ENCODE assay signal across 19 cellular contexts in the genomic region with DNA sequence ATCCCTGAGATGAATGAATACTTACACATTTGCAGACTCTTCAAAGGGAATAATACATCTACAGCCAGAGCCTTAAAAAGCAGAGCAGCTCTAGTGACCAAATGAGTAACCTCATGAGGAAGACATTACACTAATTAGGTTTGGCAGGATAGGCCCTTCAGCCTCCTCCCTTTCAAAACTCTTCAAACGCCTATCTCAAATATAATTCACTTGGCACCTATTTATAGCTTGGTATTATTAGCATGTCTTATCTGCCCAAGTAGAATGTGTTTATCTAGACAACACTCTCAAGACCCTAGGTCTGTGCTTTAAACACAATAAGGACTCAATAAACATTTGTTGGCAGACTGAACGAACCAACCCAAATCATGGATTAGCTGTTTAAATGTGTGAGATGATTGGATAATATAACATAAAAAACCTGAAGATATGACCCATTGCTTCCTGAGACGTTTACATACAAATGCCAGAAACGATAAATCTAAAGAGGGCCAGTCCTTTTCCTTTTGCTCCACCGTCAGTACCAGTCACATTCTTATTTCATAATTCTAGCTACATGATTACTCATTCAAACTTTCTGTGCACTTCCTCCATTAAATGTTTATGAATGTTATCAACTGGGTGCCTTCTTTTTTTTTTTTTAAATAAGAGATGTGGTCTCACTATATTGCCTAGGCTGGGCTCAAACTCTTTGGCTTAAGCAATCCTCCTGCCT.
DNase-seq lines count a peak whose midpoint lies in the region; ATAC-seq, FAIRE-seq and TF ChIP-seq lines count a peak whose summit lies in the region.
"Had no signal": no experiment of that assay in that cellular context is flagged by ENCODE, and none has a peak within 500 bp of the region (broad histone marks: within the 10 kb centered on the region; RNA-seq: fewer than 3 reads in every experiment).

No MANE protein-coding gene starts in this region.

- H2BK120ac ChIP-seq in mesendoderm (ENCODE audit: low read depth, low read length) = no peak overlapping the region

- H3K36me3 ChIP-seq in endothelial cell of umbilical vein (ENCODE audit: control insufficient read depth in 2 of 2, extremely low read depth in 1 of 2, insufficient read depth in 2 of 2, low read length in 2 of 2) (no peaks in the 10 kb centered on the region), mesendoderm (ENCODE audit: control insufficient read depth, insufficient read depth, low read length) (no peaks in the 10 kb centered on the region), esophagus muscularis mucosa (peaks cover 0 to 3% (median 1%) of the 10 kb centered on the region in 4 donors)

- no peak for TF ChIP-seq POLR2A in endothelial cell of umbilical vein (IDR thresholded peaks at IDR 0.05; ENCODE audit: low read depth, low read length)
- no peak for TF ChIP-seq POLR2A in esophagus muscularis mucosa (IDR thresholded peaks at IDR 0.05; ENCODE audit: low read depth)

- H3K4me3 ChIP-seq in endothelial cell of umbilical vein (replicated peaks in 1 of 3; ENCODE audit: insufficient read depth in 1 of 3, low read depth in 1 of 3, low read length in 3 of 3) (no peak overlapping the region), mesendoderm (ENCODE audit: low read length) (no peak overlapping the region), esophagus muscularis mucosa (no peak overlapping the region)
- H3K4me3 ChIP-seq: dorsolateral prefrontal cortex, spleen had no signal

- H3K4me2 ChIP-seq in endothelial cell of umbilical vein (ENCODE audit: insufficient read depth, low read length) (peak overlapping the region; percentile 3), mesendoderm (ENCODE audit: low read length) (no peak overlapping the region)
- H3K4me2 ChIP-seq: KMS-11 had no signal

- H3K9ac ChIP-seq in endothelial cell of umbilical vein (replicated peaks; ENCODE audit: extremely low read depth, insufficient read depth, low read length) (no peak overlapping the region), mesendoderm (ENCODE audit: low read length) (no peak overlapping the region)
- H3K9ac ChIP-seq: KMS-11 had no signal

- no peak overlapping the region for H3K56ac ChIP-seq in mesendoderm (ENCODE audit: low read length)

- DNase-seq in GM04503 (ENCODE audit: low read depth) (peak; percentile 5), MV-4-11 (lab: John Stamatoyannopoulos, UW) (peak; percentile 70), endothelial cell of umbilical vein (ENCODE audit: low read depth, low spot score) (peak; percentile 81), mesendoderm (peak; percentile 52), SK-N-DZ (ENCODE audit: low spot score) (no peak), esophagus muscularis mucosa (ENCODE audit: extremely low spot score) (no peak)
- DNase-seq: activated CD4-positive, alpha-beta memory T cell treated with anti-CD3 and anti-CD28 coated beads, Interleukin-2, amount 10 ng/mL, durations not matched to agents 7 days and 5 days; activated T-cell treated with anti-CD3 and anti-CD28 coated beads, Interleukin-2, amount 50 U/mL, for 72 hours; dorsolateral prefrontal cortex; NCI-H1417 treated with DMSO at 0.1 percent for 48 hours; NCI-H2171 treated with DMSO at 0.1 percent for 48 hours; spleen; substantia nigra; T-cell had no signal

- POLR2A ChIA-PET in endothelial cell of umbilical vein (lab: Charles Lee) = no interaction called here

- H4K8ac ChIP-seq in mesendoderm (ENCODE audit: low read depth, low read length) = no peak overlapping the region

- H2BK15ac ChIP-seq in mesendoderm (replicated peaks; ENCODE audit: low read depth) = no peak overlapping the region

- H3K23ac ChIP-seq in mesendoderm (ENCODE audit: low read length) = no peak overlapping the region

- intact Hi-C loops in endothelial cell of umbilical vein (cut with micrococcal nuclease) (no loop called here), esophagus muscularis mucosa (cut with DNase I) (loop anchor here (10.0 kb wide), 1 partner anchor 98 kb away; no protein-coding TSS in a partner anchor)

- H3K79me1 ChIP-seq in mesendoderm (ENCODE audit: low read length) = no peaks in the 10 kb centered on the region

- H3K9me1 ChIP-seq in endothelial cell of umbilical vein (replicated peaks; ENCODE audit: control insufficient read depth, extremely low read depth, insufficient read depth, low read length) = no peaks in the 10 kb centered on the region

- H3K27me3 ChIP-seq in endothelial cell of umbilical vein (ENCODE audit: control insufficient read depth in 2 of 2, insufficient read depth in 2 of 2, low read length in 2 of 2) (no peaks in the 10 kb centered on the region), mesendoderm (ENCODE audit: insufficient read depth, low read length, poor library complexity) (no peaks in the 10 kb centered on the region), esophagus muscularis mucosa (no peaks in the 10 kb centered on the region)
- H3K27me3 ChIP-seq: dorsolateral prefrontal cortex, spleen had no signal

- H3K9me3 ChIP-seq in endothelial cell of umbilical vein (replicated peaks; ENCODE audit: control insufficient read depth, insufficient read depth, low read length) (no peaks in the 10 kb centered on the region), esophagus muscularis mucosa (no peaks in the 10 kb centered on the region)
- H3K9me3 ChIP-seq: spleen had no signal

- no peak overlapping the region for H3K27ac ChIP-seq in endothelial cell of umbilical vein (ENCODE audit: insufficient read depth, low read depth, low read length)
- H3K27ac ChIP-seq in mesendoderm (ENCODE audit: low read depth, low read length) = no peak overlapping the region
- H3K27ac ChIP-seq in esophagus muscularis mucosa (replicated peaks in 1 of 4) = no peak overlapping the region
- H3K27ac ChIP-seq: dorsolateral prefrontal cortex, KMS-11, RWPE1, spleen, VCaP had no signal

- no CpG with 5 or more reads among the region's 5 CpGs for WGBS in mesendoderm (ENCODE audit: extremely low coverage, insufficient coverage, low lambda C conversion rate)
- 86% methylated on average over 5 of the region's 5 CpGs for WGBS in esophagus muscularis mucosa

- dilution Hi-C loops in endothelial cell of umbilical vein (cut with MboI; ENCODE audit: extremely low pct_ligation_motif_present, low sequenced_read_pairs) = no loop called here

- H4K20me1 ChIP-seq in endothelial cell of umbilical vein (replicated peaks; ENCODE audit: control insufficient read depth, extremely low read depth, insufficient read depth, low read length) = no peaks in the 10 kb centered on the region

- H2BK5ac ChIP-seq in mesendoderm (ENCODE audit: low read length) = no peak overlapping the region

- H3K79me2 ChIP-seq in endothelial cell of umbilical vein (ENCODE audit: control insufficient read depth, insufficient read depth, low read length) (no peaks in the 10 kb centered on the region), mesendoderm (ENCODE audit: control insufficient read depth, insufficient read depth, low read length) (no peaks in the 10 kb centered on the region)

- TF ChIP-seq CTCF in endothelial cell of umbilical vein (IDR thresholded peaks at IDR 0.05; ENCODE audit: extremely low read depth in 1 of 2, insufficient read depth in 1 of 2, low read depth in 1 of 2, low read length in 2 of 2) = no peak
- no peak for TF ChIP-seq CTCF in esophagus muscularis mucosa (IDR thresholded peaks at IDR 0.05)

- H2AK5ac ChIP-seq in mesendoderm (ENCODE audit: low read length) = no peak overlapping the region

- CTCF ChIA-PET in endothelial cell of umbilical vein (lab: Charles Lee) = interaction anchor here (1.0 to 1.4 kb wide), 3 partner anchors 20 to 28 kb away, joined by 3 to 4 read pairs (median 3); no protein-coding TSS in a partner anchor

- no peak overlapping the region for H3K4ac ChIP-seq in mesendoderm (ENCODE audit: low read depth, low read length)

- ATAC-seq in GM19463 (IDR thresholded peaks at IDR 0.05; ENCODE audit: unreplicated experiment) = no peak
- ATAC-seq: activated T-cell treated with anti-CD3 and anti-CD28 coated beads, Interleukin-2, amount 50 U/mL, for 72 hours; T-cell had no signal

- peak; percentile 75 for FAIRE-seq in endothelial cell of umbilical vein (lab: Jason Lieb, UNC)
- FAIRE-seq: islet of Langerhans had no signal

- H3K18ac ChIP-seq in mesendoderm (ENCODE audit: low read length) = no peak overlapping the region

- H3K4me1 ChIP-seq in endothelial cell of umbilical vein (ENCODE audit: control insufficient read depth, extremely low read depth, insufficient read depth, low read length) = peaks cover 9% of the 10 kb centered on the region
- H3K4me1 ChIP-seq in mesendoderm (ENCODE audit: control insufficient read depth, low read depth, low read length) = peaks cover 2% of the 10 kb centered on the region
- H3K4me1 ChIP-seq in esophagus muscularis mucosa = no peaks in the 10 kb centered on the region
- H3K4me1 ChIP-seq: spleen had no signal

- BruUV-seq in endothelial cell of umbilical vein (replicated peaks; lab: Mats Ljungman, UMichigan) = no TSS peak

- TF ChIP-seq EP300 in esophagus muscularis mucosa (IDR thresholded peaks at IDR 0.05) = no peak

- H2AFZ ChIP-seq in endothelial cell of umbilical vein (ENCODE audit: low read depth, low read length) = no peak overlapping the region

- no peak overlapping the region for H4K5ac ChIP-seq in mesendoderm (ENCODE audit: low read length)

TF ChIP-seq in endothelial cell of umbilical vein, 7 proteins besides CTCF, POLR2A, EP300 and RAD21:
- TF ChIP-seq GATA2 (IDR thresholded peaks at IDR 0.05; ENCODE audit: insufficient read depth, insufficient read length, low read depth, low read length) = no peak
- TF ChIP-seq FOS (IDR thresholded peaks at IDR 0.05; ENCODE audit: borderline replicate concordance, insufficient read depth, low read length) = peak; percentile 9
- TF ChIP-seq, protein P1, sequence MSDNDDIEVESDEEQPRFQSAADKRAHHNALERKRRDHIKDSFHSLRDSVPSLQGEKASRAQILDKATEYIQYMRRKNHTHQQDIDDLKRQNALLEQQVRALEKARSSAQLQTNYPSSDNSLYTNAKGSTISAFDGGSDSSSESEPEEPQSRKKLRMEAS (IDR thresholded peaks at IDR 0.05; ENCODE audit: insufficient read depth, insufficient read length) = no peak
- no peak for TF ChIP-seq POLR2AphosphoS5 (IDR thresholded peaks at IDR 0.05; ENCODE audit: insufficient read depth, low read depth, low read length)

Comparison
In these comparisons a context has a peak if more than half of its experiments do, and no peak if none do; other contexts are left out.
1. DNase-seq: peak in GM04503 (single experiment), MV-4-11 (single experiment), endothelial cell of umbilical vein (single experiment) and mesendoderm (single experiment); none in SK-N-DZ (single experiment) and esophagus muscularis mucosa (single experiment).